Comparison of ENCODE assay signal across 9 cellular contexts in genomic region chr10:79156334-79157274, GRCh38.
DNase-seq lines count a peak whose midpoint lies in the region; ATAC-seq and TF ChIP-seq lines count a peak whose summit lies in the region.
"Had no signal": no experiment of that assay in that cellular context is flagged by ENCODE, and none has a peak within 500 bp of the region (broad histone marks: within the 10 kb centered on the region; RNA-seq: fewer than 3 reads in every experiment).

No MANE protein-coding gene starts in this region.

- TF ChIP-seq EP300 in SK-N-SH (IDR thresholded peaks at IDR 0.05; ENCODE audit: borderline replicate concordance in 1 of 2, low read depth in 1 of 2, low read length in 1 of 2): peak in 1 of 2 experiments; percentile 38; a peak in 1 of 4 replicates

- H3K4me1 ChIP-seq in Caco-2 (peaks cover 55% of the 10 kb centered on the region), SK-N-SH (ENCODE audit: control insufficient read depth in 1 of 2, insufficient read depth in 2 of 2, low read depth in 1 of 2, low read length in 1 of 2) (peaks cover 67 to 96% of the 10 kb centered on the region in 2 experiments), iPS-18a (ENCODE audit: control insufficient read depth, low read depth, low read length) (peaks cover 35% of the 10 kb centered on the region), skeletal muscle satellite cell (ENCODE audit: control insufficient read depth, insufficient read depth, low read length) (peaks cover 99% of the 10 kb centered on the region)

- TSS peak; percentile 94 for BruUV-seq in Caco-2 (replicated peaks; lab: Mats Ljungman, UMichigan)

- H3F3A ChIP-seq in SK-N-SH (replicated peaks; ENCODE audit: insufficient read depth): peaks cover 49% of the 10 kb centered on the region

- peak overlapping the region; percentile 94 to 95 for H3K27ac ChIP-seq in SK-N-SH (ENCODE audit: low read depth in 2 of 2, low read length in 1 of 2)
- peak overlapping the region; percentile 25 for H3K27ac ChIP-seq in iPS-18a (ENCODE audit: low read length)

- no peaks in the 10 kb centered on the region; the same call in 1 of the 2 replicates for H4K20me1 ChIP-seq in SK-N-SH (ENCODE audit: insufficient read depth)

- no peak for ATAC-seq in GM18858 (IDR thresholded peaks at IDR 0.05; ENCODE audit: unreplicated experiment)

- no peaks in the 10 kb centered on the region for H3K9me3 ChIP-seq in Caco-2
- H3K9me3 ChIP-seq in SK-N-SH: no peaks in the 10 kb centered on the region
- H3K9me3 ChIP-seq in iPS-18a (ENCODE audit: control insufficient read depth, low read depth, low read length): no peaks in the 10 kb centered on the region
- no peaks in the 10 kb centered on the region for H3K9me3 ChIP-seq in skeletal muscle satellite cell (replicated peaks; ENCODE audit: low read length)

- H3K36me3 Mint-ChIP-seq in Caco-2 (ENCODE audit: insufficient read depth, unreplicated experiment): peaks cover 39% of the 10 kb centered on the region

- H3K9ac ChIP-seq in SK-N-SH (peak overlapping the region; percentile 71), iPS-18a (ENCODE audit: low read length) (no peak overlapping the region), skeletal muscle satellite cell (ENCODE audit: low read depth, low read length) (peak overlapping the region; percentile 84)

- H3K27me3 Mint-ChIP-seq in Caco-2 (ENCODE audit: insufficient read depth, unreplicated experiment): no peaks in the 10 kb centered on the region

- no peak; the same call in 1 of the 2 replicates for TF ChIP-seq RAD21 in SK-N-SH (IDR thresholded peaks at IDR 0.05; ENCODE audit: low read length)

- 81% methylated on average over 17 of the region's 22 CpGs for WGBS in SK-N-SH (ENCODE audit: low lambda C conversion rate)

- no peaks in the 10 kb centered on the region for H3K9me3 Mint-ChIP-seq in Caco-2 (ENCODE audit: unreplicated experiment)

- H3K4me3 Mint-ChIP-seq in Caco-2 (ENCODE audit: unreplicated experiment): peak overlapping the region; percentile 47

- POLR2A ChIA-PET in Caco-2 (lab: Charles Lee): interaction anchor here (0.5 to 1.0 kb wide), 2 partner anchors 11 to 605 kb away, joined by 3 read pairs; no protein-coding TSS in a partner anchor
- POLR2A ChIA-PET in SK-N-SH (lab: Yijun Ruan, JAX): interaction anchor here (0.6 to 1.9 kb wide), 4 partner anchors 22 to 47 kb away, joined by 3 to 7 read pairs (median 4); no protein-coding TSS in a partner anchor

- intact Hi-C loops in Caco-2 (cut with micrococcal nuclease; ENCODE audit: unreplicated experiment): loop anchor here (1.0 to 2.0 kb wide), 3 partner anchors 32 to 86 kb away; no protein-coding TSS in a partner anchor

- peak in 1 of 2 experiments; percentile 24 for DNase-seq in Caco-2
- DNase-seq in SK-N-SH: no peak
- DNase-seq in NCI-H510A (lab: John Stamatoyannopoulos, UW): no peak
- DNase-seq in GM20000 (ENCODE audit: low spot score): no peak
- DNase-seq in NCI-H1417 (lab: John Stamatoyannopoulos, UW): no peak
- DNase-seq: activated CD8-positive, alpha-beta memory T cell treated with anti-CD3 and anti-CD28 coated beads, Interleukin-2, amount 50 U/mL, for 4 hours had no signal

- H3K4me2 ChIP-seq in SK-N-SH (0 out of 2 replicates have a peak overlapping the region, but pooled peaks have one; percentile 65), skeletal muscle satellite cell (ENCODE audit: low read length) (no peak overlapping the region)

- TF ChIP-seq CTCF in Caco-2 (IDR thresholded peaks at IDR 0.05; ENCODE audit: insufficient read depth in 1 of 2, low read depth in 1 of 2, low read length in 1 of 2, severe bottlenecking in 1 of 2, unreplicated experiment in 1 of 2) (no peak), SK-N-SH (IDR thresholded peaks at IDR 0.05) (no peak), GM20000 (IDR thresholded peaks at IDR 0.05; ENCODE audit: extremely low read depth, missing control alignments) (no peak)

- H2AFZ ChIP-seq in SK-N-SH (ENCODE audit: low read depth): no peak overlapping the region

- peaks cover 39% of the 10 kb centered on the region for H3K4me1 Mint-ChIP-seq in Caco-2 (ENCODE audit: low read depth, unreplicated experiment)

- no peaks in the 10 kb centered on the region for H3K9me2 ChIP-seq in SK-N-SH

- peak overlapping the region; percentile 96 for H3K27ac Mint-ChIP-seq in Caco-2 (ENCODE audit: unreplicated experiment)

- no peaks in the 10 kb centered on the region for H3K27me3 ChIP-seq in Caco-2 (replicated peaks; ENCODE audit: control insufficient read depth, insufficient read depth, low read length)
- no peaks in the 10 kb centered on the region for H3K27me3 ChIP-seq in SK-N-SH (ENCODE audit: insufficient read depth)
- no peaks in the 10 kb centered on the region for H3K27me3 ChIP-seq in iPS-18a (ENCODE audit: control insufficient read depth, insufficient read depth, low read length)
- H3K27me3 ChIP-seq in skeletal muscle satellite cell (ENCODE audit: control insufficient read depth, insufficient read depth, low read length): no peaks in the 10 kb centered on the region

- CTCF ChIA-PET in Caco-2 (lab: Charles Lee) (interaction anchor here (0.5 to 3.6 kb wide), 4 partner anchors 14 to 567 kb away, joined by 3 to 18 read pairs (median 4); no protein-coding TSS in a partner anchor), SK-N-SH (lab: Yijun Ruan, JAX) (interaction anchor here (0.6 to 9.6 kb wide), 15 partner anchors 8 to 266 kb away, joined by 3 to 91 read pairs (median 4); no protein-coding TSS in a partner anchor)

- peaks cover 6% of the 10 kb centered on the region for H3K36me3 ChIP-seq in Caco-2 (ENCODE audit: control insufficient read depth, insufficient read depth, low read length)
- peaks cover 0 to 4% of the 10 kb centered on the region in 2 experiments for H3K36me3 ChIP-seq in SK-N-SH (replicated peaks in 1 of 2; ENCODE audit: control insufficient read depth in 1 of 2, insufficient read depth in 2 of 2, low read length in 1 of 2)
- H3K36me3 ChIP-seq in iPS-18a (ENCODE audit: control insufficient read depth, low read depth, low read length): no peaks in the 10 kb centered on the region
- peaks cover 6% of the 10 kb centered on the region for H3K36me3 ChIP-seq in skeletal muscle satellite cell (ENCODE audit: insufficient read depth, low read length)

- peaks cover 94% of the 10 kb centered on the region for H3K79me2 ChIP-seq in SK-N-SH (ENCODE audit: insufficient read depth)

- H3K4me3 ChIP-seq in Caco-2 (ENCODE audit: low read depth, low read length) (no peak overlapping the region), SK-N-SH (ENCODE audit: low read depth in 2 of 2, low read length in 1 of 2) (no peak overlapping the region), iPS-18a (ENCODE audit: low read length) (no peak overlapping the region), skeletal muscle satellite cell (ENCODE audit: low read length) (no peak overlapping the region)

TF ChIP-seq in SK-N-SH, 30 proteins besides CTCF, POLR2A, EP300 and RAD21:
- no peak for TF ChIP-seq TCF12 (IDR thresholded peaks at IDR 0.05)
- no peak for TF ChIP-seq CHD2 (IDR thresholded peaks at IDR 0.05; ENCODE audit: low read length, partially characterized antibody)
- TF ChIP-seq IRF3 (IDR thresholded peaks at IDR 0.05; ENCODE audit: low read depth, low read length): no peak
- TF ChIP-seq SIN3A (IDR thresholded peaks at IDR 0.05; ENCODE audit: borderline replicate concordance, low read depth, low read length): no peak
- no peak for TF ChIP-seq MEF2A (IDR thresholded peaks at IDR 0.05; ENCODE audit: borderline replicate concordance, low read depth)
- no peak for TF ChIP-seq MXI1 (IDR thresholded peaks at IDR 0.05; ENCODE audit: low read depth, low read length)
- TF ChIP-seq RCOR1 (IDR thresholded peaks at IDR 0.05; ENCODE audit: low read length): 0 out of 2 replicates have a peak, but pooled peaks have one; percentile 11
- TF ChIP-seq JUND (IDR thresholded peaks at IDR 0.05): no peak
- no peak for TF ChIP-seq FOXJ3 (CRISPR knock-in tag; IDR thresholded peaks at IDR 0.05)
- no peak for TF ChIP-seq YY1 (IDR thresholded peaks at IDR 0.05; ENCODE audit: low read depth)
- peak; percentile 51; the same call in 1 of the 2 replicates for TF ChIP-seq GATA2 (CRISPR knock-in tag; IDR thresholded peaks at IDR 0.05)
